Comparison of ENCODE assay signal across 8 cellular contexts in the genomic region with DNA sequence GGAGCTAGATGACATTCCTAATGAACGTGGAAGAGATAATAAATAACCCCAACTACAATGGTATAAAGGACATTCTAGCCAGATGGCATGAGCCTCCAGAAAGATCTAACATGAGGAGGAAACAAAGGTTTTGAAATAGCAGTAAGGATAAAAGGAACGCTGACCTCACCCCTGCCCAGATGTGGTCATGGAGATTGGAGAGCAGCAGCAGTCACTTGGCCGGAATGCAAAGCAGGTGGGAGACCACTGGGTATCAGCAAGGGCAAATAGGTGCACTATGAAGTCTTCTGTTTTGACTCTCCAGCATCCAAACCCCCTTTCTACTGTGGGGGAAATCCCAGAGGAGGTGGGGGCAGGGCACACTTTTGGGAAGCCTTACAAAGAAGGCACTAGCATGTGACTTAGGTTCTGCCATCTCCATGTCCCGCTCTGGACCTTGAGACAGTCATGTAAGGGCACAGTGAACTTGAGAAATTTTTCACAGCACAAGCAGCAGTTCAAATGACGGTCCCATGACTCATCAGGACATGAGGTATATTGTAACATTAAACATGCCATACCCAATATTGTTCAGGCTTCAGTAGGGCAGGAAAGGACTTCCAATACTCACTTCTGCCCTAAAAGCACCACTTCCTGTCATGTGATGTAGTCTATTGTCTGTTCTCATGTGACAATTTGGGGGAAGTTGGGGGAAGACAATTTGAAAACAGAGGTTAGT. TPM values are rescaled to one million over a fixed set of nuclear protein-coding genes. Genes with fewer than 3 reads are reported as not detected.
DNase-seq lines count a peak whose midpoint lies in the region; ATAC-seq and TF ChIP-seq lines count a peak whose summit lies in the region.

No MANE protein-coding gene starts in this region.

- no peaks in the 10 kb centered on the region for H3K36me3 Mint-ChIP-seq in activated naive CD4-positive, alpha-beta T cell treated with anti-CD3 and anti-CD28 coated beads, Interleukin-2, amount 50 U/mL, for 72 hours
- no peaks in the 10 kb centered on the region for H3K36me3 Mint-ChIP-seq in stimulated activated effector memory CD8-positive, alpha-beta T cell treated with anti-CD3 and anti-CD28 coated beads, Interleukin-12 subunit alpha, Interleukin-12 subunit beta, amount 100 ng/mL, for 72 hours

- H3K4me3 ChIP-seq in NB4 (ENCODE audit: low read depth, low read length) = no peak overlapping the region

- peak overlapping the region in 1 of 2 donors; percentile 29 for H3K27ac Mint-ChIP-seq in activated naive CD4-positive, alpha-beta T cell treated with anti-CD3 and anti-CD28 coated beads, Interleukin-2, amount 50 U/mL, for 72 hours
- H3K27ac Mint-ChIP-seq in stimulated activated effector memory CD8-positive, alpha-beta T cell treated with anti-CD3 and anti-CD28 coated beads, Interleukin-12 subunit alpha, Interleukin-12 subunit beta, amount 100 ng/mL, for 72 hours = no peak overlapping the region

- ATAC-seq in activated naive CD4-positive, alpha-beta T cell treated with anti-CD3 and anti-CD28 coated beads, Interleukin-2, amount 50 U/mL, for 72 hours = peak; percentile 93 to 94
- ATAC-seq in stimulated activated effector memory CD8-positive, alpha-beta T cell treated with anti-CD3 and anti-CD28 coated beads, Interleukin-12 subunit alpha, Interleukin-12 subunit beta, amount 100 ng/mL, for 72 hours = peak; percentile 92
- no peak for ATAC-seq in HG03439 (IDR thresholded peaks at IDR 0.05; ENCODE audit: unreplicated experiment)
- no peak for ATAC-seq in GM21528 (IDR thresholded peaks at IDR 0.05; ENCODE audit: low FRiP score, unreplicated experiment)
- no peak for ATAC-seq in HG02798 (IDR thresholded peaks at IDR 0.05; ENCODE audit: poor library complexity, unreplicated experiment)

- no peak for TF ChIP-seq CTCF in NB4 (IDR thresholded peaks at IDR 0.05; ENCODE audit: low read depth, low read length)

- no peak overlapping the region for H3K4me3 Mint-ChIP-seq in stimulated activated effector memory CD8-positive, alpha-beta T cell treated with anti-CD3 and anti-CD28 coated beads, Interleukin-12 subunit alpha, Interleukin-12 subunit beta, amount 100 ng/mL, for 72 hours

- peak in 1 of 2 donors; percentile 5 for DNase-seq in activated naive CD4-positive, alpha-beta T cell treated with anti-CD3 and anti-CD28 coated beads, Interleukin-2, amount 50 U/mL, for 72 hours (ENCODE audit: low spot score in 2 of 2)
- no peak for DNase-seq in activated naive CD4-positive, alpha-beta T cell treated with anti-CD3 and anti-CD28 coated beads, Interleukin-2, amount 50 U/mL, for 16 hours
- peak; percentile 71 for DNase-seq in NB4 (ENCODE audit: low read depth)
- peak; percentile 88 to 97 for DNase-seq in dermis microvascular lymphatic vessel endothelial cell (ENCODE audit: low read depth in 2 of 2)
- DNase-seq in stimulated activated effector memory CD8-positive, alpha-beta T cell treated with anti-CD3 and anti-CD28 coated beads, Interleukin-12 subunit alpha, Interleukin-12 subunit beta, amount 100 ng/mL, for 72 hours (ENCODE audit: low spot score in 2 of 2) = no peak

- TF ChIP-seq POLR2A in NB4 (IDR thresholded peaks at IDR 0.05; ENCODE audit: extremely low read depth, insufficient read length) = no peak

- peaks cover 8 to 11% of the 10 kb centered on the region in 2 donors for H3K9me3 Mint-ChIP-seq in activated naive CD4-positive, alpha-beta T cell treated with anti-CD3 and anti-CD28 coated beads, Interleukin-2, amount 50 U/mL, for 72 hours
- H3K9me3 Mint-ChIP-seq in stimulated activated effector memory CD8-positive, alpha-beta T cell treated with anti-CD3 and anti-CD28 coated beads, Interleukin-12 subunit alpha, Interleukin-12 subunit beta, amount 100 ng/mL, for 72 hours = no peaks in the 10 kb centered on the region

- peaks cover 14% of the 10 kb centered on the region for H3K4me1 Mint-ChIP-seq in stimulated activated effector memory CD8-positive, alpha-beta T cell treated with anti-CD3 and anti-CD28 coated beads, Interleukin-12 subunit alpha, Interleukin-12 subunit beta, amount 100 ng/mL, for 72 hours

RNA-seq across cellular contexts. Expression of gene METTL4, which starts 55.2 kb away (rescaled TPM):
- 10 to 100 TPM; 20.3 to 57.4 TPM for total RNA-seq in activated naive CD4-positive, alpha-beta T cell treated with anti-CD3 and anti-CD28 coated beads, Interleukin-2, amount 50 U/mL, for 72 hours
- 7.0 and 8.3 TPM in 2 replicates for total RNA-seq in dermis microvascular lymphatic vessel endothelial cell

RNA-seq across cellular contexts. Expression of gene NDC80, which starts 55.3 kb away (rescaled TPM):
- total RNA-seq in activated naive CD4-positive, alpha-beta T cell treated with anti-CD3 and anti-CD28 coated beads, Interleukin-2, amount 50 U/mL, for 72 hours = 100 to 1,000 TPM in 1 of 2 donors, 10 to 100 TPM in 1; 66.8 to 117 TPM
- 6.8 and 20.8 TPM in 2 replicates for total RNA-seq in dermis microvascular lymphatic vessel endothelial cell

Comparison
In these comparisons a context has a peak if more than half of its experiments do, and no peak if none do; other contexts are left out.
1. ATAC-seq: peak in activated naive CD4-positive, alpha-beta T cell treated with anti-CD3 and anti-CD28 coated beads, Interleukin-2, amount 50 U/mL, for 72 hours (2 of 2) and stimulated activated effector memory CD8-positive, alpha-beta T cell treated with anti-CD3 and anti-CD28 coated beads, Interleukin-12 subunit alpha, Interleukin-12 subunit beta, amount 100 ng/mL, for 72 hours (single experiment); none in HG03439 (single experiment), GM21528 (single experiment) and HG02798 (single experiment).
2. DNase-seq: peak in NB4 (single experiment) and dermis microvascular lymphatic vessel endothelial cell (2 of 2); none in activated naive CD4-positive, alpha-beta T cell treated with anti-CD3 and anti-CD28 coated beads, Interleukin-2, amount 50 U/mL, for 16 hours (single experiment) and stimulated activated effector memory CD8-positive, alpha-beta T cell treated with anti-CD3 and anti-CD28 coated beads, Interleukin-12 subunit alpha, Interleukin-12 subunit beta, amount 100 ng/mL, for 72 hours (0 of 2).